Comparison of ENCODE assay signal across 25 cellular contexts in the genomic region with DNA sequence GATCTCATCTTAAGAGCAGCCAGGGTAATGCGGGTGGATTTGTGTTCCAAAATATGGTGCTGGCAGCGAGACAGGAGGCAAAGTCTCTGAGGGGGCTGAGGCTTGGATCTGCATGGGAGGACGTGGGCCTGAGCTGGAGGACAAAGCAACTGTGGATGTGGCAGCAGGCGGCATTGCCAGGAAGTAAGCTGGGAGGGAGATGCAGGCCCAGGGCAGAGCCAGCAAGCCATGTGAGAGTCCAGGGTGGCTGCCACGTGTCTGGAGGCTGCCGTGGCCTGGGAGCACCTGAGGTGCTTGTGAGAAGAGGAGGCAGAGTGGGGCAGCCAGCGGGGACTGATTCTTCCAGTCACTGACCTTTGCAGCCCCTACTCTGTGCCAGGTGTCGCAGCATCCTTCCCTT. TPM values are rescaled to one million over a fixed set of nuclear protein-coding genes. Genes with fewer than 3 reads are reported as not detected.
DNase-seq lines count a peak whose midpoint lies in the region; ATAC-seq, FAIRE-seq and TF ChIP-seq lines count a peak whose summit lies in the region.
"Had no signal": no experiment of that assay in that cellular context is flagged by ENCODE, and none has a peak within 500 bp of the region (broad histone marks: within the 10 kb centered on the region; RNA-seq: fewer than 3 reads in every experiment).

No MANE protein-coding gene starts in this region.

- H3K14ac ChIP-seq in H1 (ENCODE audit: insufficient read length) = no peak overlapping the region

- no peak for ATAC-seq in Right ventricle myocardium inferior
- no peak for ATAC-seq in GM19463 (IDR thresholded peaks at IDR 0.05; ENCODE audit: unreplicated experiment)
- ATAC-seq in GM19452 (IDR thresholded peaks at IDR 0.05; ENCODE audit: unreplicated experiment) = no peak
- ATAC-seq: GM12878; K562; naive thymus-derived CD4-positive, alpha-beta T cell; T-helper 17 cell had no signal

- 88% methylated on average over 8 of the region's 8 CpGs; no CpG with 5 or more reads in 1 of the 2 experiments for WGBS in H1 (ENCODE audit: extremely low coverage in 1 of 2, insufficient coverage in 1 of 2, insufficient read length in 1 of 2, insufficient replicate concordance in 2 of 2, low coverage in 1 of 2, low lambda C conversion rate in 2 of 2, missing lambda C conversion rate in 1 of 2), 2 experiments

- H4K5ac ChIP-seq in H1 (ENCODE audit: insufficient read length, low read depth, low read length) = no peak overlapping the region

- H3K4me3 Mint-ChIP-seq in type B pancreatic cell = no peak overlapping the region
- H3K4me3 Mint-ChIP-seq: HFFc6; naive thymus-derived CD4-positive, alpha-beta T cell; T-helper 17 cell had no signal

- no peaks in the 10 kb centered on the region for H4K20me1 ChIP-seq in H1 (replicated peaks in 1 of 2; ENCODE audit: control insufficient read depth in 1 of 2, insufficient read depth in 2 of 2, low read length in 2 of 2)

- no peak overlapping the region for H2BK120ac ChIP-seq in H1 (replicated peaks; ENCODE audit: low read depth, low read length)

- H2AK5ac ChIP-seq in H1 (ENCODE audit: low read depth, low read length) = no peak overlapping the region

- H3K9ac ChIP-seq in H1 (replicated peaks in 1 of 4; ENCODE audit: extremely low read depth in 1 of 4, low read depth in 3 of 4, low read length in 3 of 4) = no peak overlapping the region

- no peak overlapping the region for H2BK15ac ChIP-seq in H1 (ENCODE audit: low read length)

- 0 out of 2 replicates have a peak overlapping the region, but pooled peaks have one; percentile 60 for H2BK12ac ChIP-seq in H1 (ENCODE audit: low read depth, low read length)

- H3K4me1 Mint-ChIP-seq in type B pancreatic cell (ENCODE audit: unreplicated experiment) = no peaks in the 10 kb centered on the region

- TF ChIP-seq POLR2A in H1 (IDR thresholded peaks at IDR 0.05; ENCODE audit: control extremely low read depth in 1 of 2, low read depth in 2 of 2, low read length in 2 of 2) = no peak

- no peak for TF ChIP-seq RAD21 in H1 (IDR thresholded peaks at IDR 0.05 in 1 of 2, conservative IDR thresholded peaks at IDR 0.05 in 1 of 2; ENCODE audit: low read depth in 2 of 2, low read length in 2 of 2)

- no peak for FAIRE-seq in H1 (lab: Jason Lieb, UNC)
- FAIRE-seq: colon, GM12878, K562 had no signal

- no peak overlapping the region for H3K56ac ChIP-seq in H1 (replicated peaks; ENCODE audit: insufficient read length, low read depth, low read length)

- H3K27me3 ChIP-seq in left ventricle myocardium inferior (ENCODE audit: low read depth) = no peaks in the 10 kb centered on the region
- H3K27me3 ChIP-seq in H1 (replicated peaks in 1 of 4; ENCODE audit: control insufficient read depth in 3 of 4, extremely low read depth in 1 of 4, insufficient read depth in 3 of 4, low read length in 3 of 4) = no peaks in the 10 kb centered on the region
- H3K27me3 ChIP-seq: hepatocyte had no signal

- peaks cover 7% of the 10 kb centered on the region for H3K36me3 Mint-ChIP-seq in type B pancreatic cell

- H3K4me2 ChIP-seq in H1 (ENCODE audit: insufficient read depth in 1 of 2, low read depth in 2 of 2, low read length in 2 of 2) = no peak overlapping the region
- H3K4me2 ChIP-seq: hepatocyte, smooth muscle cell had no signal

- no peak overlapping the region for H3K23ac ChIP-seq in H1 (ENCODE audit: insufficient read length)

- no peaks in the 10 kb centered on the region for H3K79me2 ChIP-seq in H1 (ENCODE audit: control insufficient read depth in 1 of 2, insufficient read depth in 2 of 2, low read length in 2 of 2)
- H3K79me2 ChIP-seq: hepatocyte had no signal

- no peaks in the 10 kb centered on the region for H3K79me1 ChIP-seq in H1 (ENCODE audit: low read depth, low read length)

- H3K4me1 ChIP-seq in left ventricle myocardium inferior (peaks cover 12% of the 10 kb centered on the region), H1 (replicated peaks in 1 of 4; ENCODE audit: control insufficient read depth in 3 of 4, insufficient read depth in 4 of 4, low read length in 3 of 4) (peaks cover 2 to 10% (median 4%) of the 10 kb centered on the region in 4 experiments)

- CTCF ChIA-PET in H1 (lab: Charles Lee; ENCODE audit: partially characterized antibody) = interaction anchor here (1.2 to 1.6 kb wide), 2 partner anchors 30 to 38 kb away, joined by 3 to 6 read pairs; no protein-coding TSS in a partner anchor

- TF ChIP-seq EP300 in H1 (IDR thresholded peaks at IDR 0.05; ENCODE audit: borderline replicate concordance in 1 of 2, low read depth in 2 of 2, low read length in 2 of 2) = no peak

- POLR2A ChIA-PET in H1 (lab: Charles Lee; ENCODE audit: partially characterized antibody) = no interaction called here

- H3K18ac ChIP-seq in H1 (ENCODE audit: extremely low read depth, low read length) = no peak overlapping the region

- H2BK5ac ChIP-seq in H1 (ENCODE audit: low read depth, low read length) = 0 out of 2 replicates have a peak overlapping the region, but pooled peaks have one; percentile 20

- intact Hi-C loops in left ventricle myocardium inferior (cut with micrococcal nuclease) = no loop called here
- intact Hi-C loops in Right ventricle myocardium inferior (cut with DNase I) = loop anchor here (10.0 kb wide), 1 partner anchor 77 kb away; no protein-coding TSS in a partner anchor

- no peak for TF ChIP-seq CTCF in left ventricle myocardium inferior (IDR thresholded peaks at IDR 0.05; ENCODE audit: borderline replicate concordance)
- TF ChIP-seq CTCF in H1 (IDR thresholded peaks at IDR 0.05; ENCODE audit: control extremely low read depth in 1 of 3, insufficient read depth in 1 of 3, low read depth in 1 of 3, low read length in 3 of 3) = no peak
- no peak for TF ChIP-seq CTCF in type B pancreatic cell (conservative IDR thresholded peaks at IDR 0.05)

- no peaks in the 10 kb centered on the region for H3K9me3 ChIP-seq in left ventricle myocardium inferior (replicated peaks)
- no peaks in the 10 kb centered on the region for H3K9me3 ChIP-seq in H1 (ENCODE audit: insufficient read depth in 2 of 2, low read depth in 1 of 2, low read length in 1 of 2)

- no peak overlapping the region for H2AFZ ChIP-seq in H1 (ENCODE audit: low read length)
- H2AFZ ChIP-seq: hepatocyte had no signal

- H3K4me3 ChIP-seq in left ventricle myocardium inferior (no peak overlapping the region), H1 (ENCODE audit: extremely low read depth in 1 of 4, insufficient read depth in 2 of 4, low read depth in 3 of 4, low read length in 4 of 4) (no peak overlapping the region)
- H3K4me3 ChIP-seq: GM12878, hepatocyte, K562, smooth muscle cell had no signal

- no peaks in the 10 kb centered on the region; the same call in 1 of the 2 replicates for H3K23me2 ChIP-seq in H1 (ENCODE audit: low read depth, low read length)

- H3K27me3 Mint-ChIP-seq in type B pancreatic cell = no peaks in the 10 kb centered on the region
- H3K27me3 Mint-ChIP-seq: naive thymus-derived CD4-positive, alpha-beta T cell; T-helper 17 cell had no signal

- DNase-seq in left ventricle myocardium inferior (peak; percentile 41), Right ventricle myocardium inferior (ENCODE audit: missing footprints) (no peak), H1 (ENCODE audit: low read depth in 1 of 2, low spot score in 2 of 2) (no peak), occipital lobe (lab: John Stamatoyannopoulos, UW) (peak; percentile 59), type B pancreatic cell (ENCODE audit: extremely low spot score, unreplicated experiment) (no peak), DMS79 (lab: John Stamatoyannopoulos, UW) (no peak)
- DNase-seq: ACHN; activated CD4-positive, alpha-beta T cell treated with anti-CD3 and anti-CD28 coated beads, Interleukin-2, amount 50 U/mL, for 4 hours; activated gamma-delta T cell treated with Interleukin-2 at 50 U/mL for 16 hours; aorta; HFFc6; naive thymus-derived CD4-positive, alpha-beta T cell; NCI-H2029 treated with DMSO at 0.1 percent for 48 hours; NCI-H526; stimulated activated CD4-positive, alpha-beta T cell treated with anti-CD3 and anti-CD28 coated beads, Interleukin-4, amount 100 ng/mL, for 24 hours; T-helper 17 cell had no signal

- no peaks in the 10 kb centered on the region for H3K9me3 Mint-ChIP-seq in type B pancreatic cell
- H3K9me3 Mint-ChIP-seq: HFFc6 had no signal

- H4K8ac ChIP-seq in H1 (ENCODE audit: extremely low read depth, insufficient read depth, low read length) = no peak overlapping the region; the same call in 1 of the 2 replicates

- H3K27ac ChIP-seq in left ventricle myocardium inferior (replicated peaks) (peak overlapping the region; percentile 84), H1 (ENCODE audit: low read depth, low read length) (no peak overlapping the region)
- H3K27ac ChIP-seq: hepatocyte, VCaP had no signal

- H3K36me3 ChIP-seq in left ventricle myocardium inferior (peaks cover 11% of the 10 kb centered on the region), H1 (ENCODE audit: control insufficient read depth in 2 of 4, insufficient read depth in 4 of 4, low read length in 3 of 4) (no peaks in the 10 kb centered on the region; a peak in 1 of 8 replicates)

- no peak overlapping the region for H4K91ac ChIP-seq in H1 (replicated peaks; ENCODE audit: insufficient read length, low read length)

- H2BK20ac ChIP-seq in H1 (ENCODE audit: low read length) = no peak overlapping the region

- H3K4ac ChIP-seq in H1 (replicated peaks; ENCODE audit: insufficient read length, low read depth, low read length) = no peak overlapping the region

- H3K27ac Mint-ChIP-seq in type B pancreatic cell = peak overlapping the region; percentile 61
- H3K27ac Mint-ChIP-seq: HFFc6; naive thymus-derived CD4-positive, alpha-beta T cell; T-helper 17 cell had no signal

TF ChIP-seq in H1, 55 proteins besides CTCF, POLR2A, EP300 and RAD21 (continues in another document):
- TF ChIP-seq BRCA1 (IDR thresholded peaks at IDR 0.05; ENCODE audit: low read depth, low read length) = no peak
- no peak for TF ChIP-seq ZNF274 (IDR thresholded peaks at IDR 0.05; ENCODE audit: borderline replicate concordance, extremely low read depth, low read length)
- TF ChIP-seq SP1 (IDR thresholded peaks at IDR 0.05; ENCODE audit: low read depth, low read length) = no peak
- no peak for TF ChIP-seq BCL11A (IDR thresholded peaks at IDR 0.05; ENCODE audit: low read depth in 2 of 2, low read length in 2 of 2)
- no peak for TF ChIP-seq RBBP5 (IDR thresholded peaks at IDR 0.05; ENCODE audit: borderline replicate concordance, low read depth, low read length)
- TF ChIP-seq JUN (IDR thresholded peaks at IDR 0.05; ENCODE audit: low read depth, low read length) = no peak

RNA-seq across cellular contexts. Expression of gene DPF1, which starts 52.0 kb away (rescaled TPM):
- total RNA-seq in left ventricle myocardium inferior = 0.49 TPM
- total RNA-seq in Right ventricle myocardium inferior = 0.11 TPM
- total RNA-seq in H1 (2021; fragmentation: NEBNext Ultra II Directional; extraction: Animal tissue kit (Norgen Biotek cat#: 25700)) = 15.2 and 15.6 TPM in 2 replicates
- polyA plus RNA-seq in H1 (2011; rRNA removed) = 12.9 and 20.9 TPM in 2 replicates
- 12.4 TPM for polyA plus RNA-seq in H1 (2011; cell fraction: cytosol; rRNA removed)
- 20.0 TPM for polyA plus RNA-seq in H1 (2011; cell fraction: nucleus; rRNA removed)
- 5.4 to 11.2 TPM (median 10.0 TPM) in 4 replicates for polyA plus RNA-seq in H1 (2012, experiment 1 of 2)
- 7.2 TPM for polyA plus RNA-seq in H1 (2012, experiment 2 of 2)
- polyA plus RNA-seq in H1 (2013, experiment 1 of 2) = 5.0 TPM
- polyA plus RNA-seq in H1 (2013, experiment 2 of 2) = 5.9 TPM
- polyA minus RNA-seq in H1 (2011; rRNA and poly(A)+ RNA removed) = 3.9 and 5.9 TPM in 2 replicates
- polyA minus RNA-seq in H1 (2011; cell fraction: cytosol; rRNA and poly(A)+ RNA removed) = 7.3 TPM
- 5.0 TPM for polyA minus RNA-seq in H1 (2011; cell fraction: nucleus; rRNA and poly(A)+ RNA removed)
- total RNA-seq in occipital lobe = 37.4 TPM
- total RNA-seq in type B pancreatic cell (ENCODE audit: low replicate concordance) = 0.93 and 12.6 TPM in 2 replicates
- total RNA-seq: subcutaneous adipose tissue, T-helper 17 cell had no signal
- polyA plus RNA-seq: naive thymus-derived CD4-positive, alpha-beta T cell had no signal

Comparison
In these comparisons a context has a peak if more than half of its experiments do, and no peak if none do; other contexts are left out.
1. DNase-seq: peak in left ventricle myocardium inferior (single experiment) and occipital lobe (single experiment); none in Right ventricle myocardium inferior (single experiment), H1 (0 of 2), type B pancreatic cell (single experiment) and DMS79 (single experiment).